1 cellular context compared by ENCODE assay signal in the genomic region with DNA sequence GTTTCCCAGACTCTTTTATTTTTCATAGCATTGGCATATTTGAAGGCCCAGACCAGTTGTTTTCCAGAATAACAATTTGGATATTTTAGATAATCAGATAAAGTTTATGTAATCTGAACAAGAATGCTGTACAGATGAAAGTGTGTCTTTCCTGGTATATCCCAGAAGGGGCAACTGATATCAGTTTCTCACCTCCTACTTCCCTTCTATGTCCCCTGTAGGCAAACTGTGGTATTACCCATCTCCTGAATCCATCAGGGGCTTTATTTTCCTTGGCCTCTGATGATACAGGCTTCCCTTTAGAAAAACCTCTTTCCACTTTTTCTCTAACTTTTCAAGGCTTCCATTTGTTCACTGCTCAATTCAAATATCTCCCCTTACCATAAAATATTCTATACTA.
TF ChIP-seq lines count a peak whose summit lies in the region.

No MANE protein-coding gene starts in this region.

TF ChIP-seq in K562, 482 proteins besides CTCF, POLR2A, EP300 and RAD21 (continued from another document):
- TF ChIP-seq, protein P1, sequence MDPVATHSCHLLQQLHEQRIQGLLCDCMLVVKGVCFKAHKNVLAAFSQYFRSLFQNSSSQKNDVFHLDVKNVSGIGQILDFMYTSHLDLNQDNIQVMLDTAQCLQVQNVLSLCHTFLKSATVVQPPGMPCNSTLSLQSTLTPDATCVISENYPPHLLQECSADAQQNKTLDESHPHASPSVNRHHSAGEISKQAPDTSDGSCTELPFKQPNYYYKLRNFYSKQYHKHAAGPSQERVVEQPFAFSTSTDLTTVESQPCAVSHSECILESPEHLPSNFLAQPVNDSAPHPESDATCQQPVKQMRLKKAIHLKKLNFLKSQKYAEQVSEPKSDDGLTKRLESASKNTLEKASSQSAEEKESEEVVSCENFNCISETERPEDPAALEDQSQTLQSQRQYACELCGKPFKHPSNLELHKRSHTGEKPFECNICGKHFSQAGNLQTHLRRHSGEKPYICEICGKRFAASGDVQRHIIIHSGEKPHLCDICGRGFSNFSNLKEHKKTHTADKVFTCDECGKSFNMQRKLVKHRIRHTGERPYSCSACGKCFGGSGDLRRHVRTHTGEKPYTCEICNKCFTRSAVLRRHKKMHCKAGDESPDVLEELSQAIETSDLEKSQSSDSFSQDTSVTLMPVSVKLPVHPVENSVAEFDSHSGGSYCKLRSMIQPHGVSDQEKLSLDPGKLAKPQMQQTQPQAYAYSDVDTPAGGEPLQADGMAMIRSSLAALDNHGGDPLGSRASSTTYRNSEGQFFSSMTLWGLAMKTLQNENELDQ (CRISPR knock-in tag; IDR thresholded peaks at IDR 0.05; ENCODE audit: borderline replicate concordance) = no peak
- TF ChIP-seq TEAD2 (tag; IDR thresholded peaks at IDR 0.05) (no peak), RBM15 (IDR thresholded peaks at IDR 0.05; ENCODE audit: insufficient read depth, low read length) (no peak), PTRF (tag; IDR thresholded peaks at IDR 0.05) (no peak), GATAD2B (IDR thresholded peaks at IDR 0.05; ENCODE audit: borderline replicate concordance) (no peak), GATAD2A (IDR thresholded peaks at IDR 0.05) (no peak), ZBTB8A (IDR thresholded peaks at IDR 0.05; ENCODE audit: partially characterized antibody) (no peak), KLF13 (tag; IDR thresholded peaks at IDR 0.05; ENCODE audit: borderline replicate concordance, low read depth) (no peak), NCOR1 (IDR thresholded peaks at IDR 0.05) (no peak), NELFE (IDR thresholded peaks at IDR 0.05; ENCODE audit: insufficient read depth, insufficient read length) (no peak), SUPT5H (IDR thresholded peaks at IDR 0.05) (no peak)
- TF ChIP-seq, protein P2, sequence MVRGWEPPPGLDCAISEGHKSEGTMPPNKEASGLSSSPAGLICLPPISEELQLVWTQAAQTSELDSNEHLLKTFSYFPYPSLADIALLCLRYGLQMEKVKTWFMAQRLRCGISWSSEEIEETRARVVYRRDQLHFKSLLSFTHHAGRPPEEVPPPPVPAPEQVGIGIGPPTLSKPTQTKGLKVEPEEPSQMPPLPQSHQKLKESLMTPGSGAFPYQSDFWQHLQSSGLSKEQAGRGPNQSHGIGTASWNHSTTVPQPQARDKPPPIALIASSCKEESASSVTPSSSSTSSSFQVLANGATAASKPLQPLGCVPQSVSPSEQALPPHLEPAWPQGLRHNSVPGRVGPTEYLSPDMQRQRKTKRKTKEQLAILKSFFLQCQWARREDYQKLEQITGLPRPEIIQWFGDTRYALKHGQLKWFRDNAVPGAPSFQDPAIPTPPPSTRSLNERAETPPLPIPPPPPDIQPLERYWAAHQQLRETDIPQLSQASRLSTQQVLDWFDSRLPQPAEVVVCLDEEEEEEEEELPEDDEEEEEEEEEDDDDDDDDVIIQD (CRISPR knock-in tag; IDR thresholded peaks at IDR 0.05) = no peak
- TF ChIP-seq, protein P3, sequence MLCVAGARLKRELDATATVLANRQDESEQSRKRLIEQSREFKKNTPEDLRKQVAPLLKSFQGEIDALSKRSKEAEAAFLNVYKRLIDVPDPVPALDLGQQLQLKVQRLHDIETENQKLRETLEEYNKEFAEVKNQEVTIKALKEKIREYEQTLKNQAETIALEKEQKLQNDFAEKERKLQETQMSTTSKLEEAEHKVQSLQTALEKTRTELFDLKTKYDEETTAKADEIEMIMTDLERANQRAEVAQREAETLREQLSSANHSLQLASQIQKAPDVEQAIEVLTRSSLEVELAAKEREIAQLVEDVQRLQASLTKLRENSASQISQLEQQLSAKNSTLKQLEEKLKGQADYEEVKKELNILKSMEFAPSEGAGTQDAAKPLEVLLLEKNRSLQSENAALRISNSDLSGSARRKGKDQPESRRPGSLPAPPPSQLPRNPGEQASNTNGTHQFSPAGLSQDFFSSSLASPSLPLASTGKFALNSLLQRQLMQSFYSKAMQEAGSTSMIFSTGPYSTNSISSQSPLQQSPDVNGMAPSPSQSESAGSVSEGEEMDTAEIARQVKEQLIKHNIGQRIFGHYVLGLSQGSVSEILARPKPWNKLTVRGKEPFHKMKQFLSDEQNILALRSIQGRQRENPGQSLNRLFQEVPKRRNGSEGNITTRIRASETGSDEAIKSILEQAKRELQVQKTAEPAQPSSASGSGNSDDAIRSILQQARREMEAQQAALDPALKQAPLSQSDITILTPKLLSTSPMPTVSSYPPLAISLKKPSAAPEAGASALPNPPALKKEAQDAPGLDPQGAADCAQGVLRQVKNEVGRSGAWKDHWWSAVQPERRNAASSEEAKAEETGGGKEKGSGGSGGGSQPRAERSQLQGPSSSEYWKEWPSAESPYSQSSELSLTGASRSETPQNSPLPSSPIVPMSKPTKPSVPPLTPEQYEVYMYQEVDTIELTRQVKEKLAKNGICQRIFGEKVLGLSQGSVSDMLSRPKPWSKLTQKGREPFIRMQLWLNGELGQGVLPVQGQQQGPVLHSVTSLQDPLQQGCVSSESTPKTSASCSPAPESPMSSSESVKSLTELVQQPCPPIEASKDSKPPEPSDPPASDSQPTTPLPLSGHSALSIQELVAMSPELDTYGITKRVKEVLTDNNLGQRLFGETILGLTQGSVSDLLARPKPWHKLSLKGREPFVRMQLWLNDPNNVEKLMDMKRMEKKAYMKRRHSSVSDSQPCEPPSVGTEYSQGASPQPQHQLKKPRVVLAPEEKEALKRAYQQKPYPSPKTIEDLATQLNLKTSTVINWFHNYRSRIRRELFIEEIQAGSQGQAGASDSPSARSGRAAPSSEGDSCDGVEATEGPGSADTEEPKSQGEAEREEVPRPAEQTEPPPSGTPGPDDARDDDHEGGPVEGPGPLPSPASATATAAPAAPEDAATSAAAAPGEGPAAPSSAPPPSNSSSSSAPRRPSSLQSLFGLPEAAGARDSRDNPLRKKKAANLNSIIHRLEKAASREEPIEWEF (CRISPR knock-in tag; IDR thresholded peaks at IDR 0.05) = no peak
